ENCODE assay signal across 1 cellular context in genomic region chr20:47354710-47355488, GRCh38.
TF ChIP-seq lines count a peak whose summit lies in the region.

No MANE protein-coding gene starts in this region.

TF ChIP-seq in HepG2, 621 proteins besides CTCF, POLR2A, EP300 and RAD21 (continued from another document and continues in another):
- TF ChIP-seq IRF1 (CRISPR knock-in tag; IDR thresholded peaks at IDR 0.05; ENCODE audit: low read depth) (no peak), MBD4 (IDR thresholded peaks at IDR 0.05; ENCODE audit: borderline replicate concordance, low read length) (no peak), TGIF2 (CRISPR knock-in tag; IDR thresholded peaks at IDR 0.05) (no peak; the same call in 1 of the 2 replicates), PRDM10 (CRISPR knock-in tag; IDR thresholded peaks at IDR 0.05; ENCODE audit: low read depth) (no peak), FIP1L1 (IDR thresholded peaks at IDR 0.05; ENCODE audit: borderline replicate concordance, insufficient read depth, low read depth, low read length) (no peak), KDM5A (IDR thresholded peaks at IDR 0.05; ENCODE audit: borderline replicate concordance, low read length) (no peak), RBFOX2 (IDR thresholded peaks at IDR 0.05; ENCODE audit: low read depth, low read length) (peak; percentile 67), ZNF350 (CRISPR knock-in tag; IDR thresholded peaks at IDR 0.05; ENCODE audit: borderline replicate concordance, low read depth) (no peak), TAF15 (IDR thresholded peaks at IDR 0.05; ENCODE audit: low read depth, low read length, poor library complexity, severe bottlenecking) (no peak), ZKSCAN8 (CRISPR knock-in tag; IDR thresholded peaks at IDR 0.05; ENCODE audit: borderline replicate concordance) (peak; percentile 63; the same call in 1 of the 2 replicates), TCF12 (IDR thresholded peaks at IDR 0.05) (no peak), TCF12 (CRISPR knock-in tag; IDR thresholded peaks at IDR 0.05) (no peak), ZNF224 (CRISPR knock-in tag; IDR thresholded peaks at IDR 0.05) (no peak), ZNF878 (CRISPR knock-in tag; IDR thresholded peaks at IDR 0.05) (peak; percentile 73; the same call in 1 of the 2 replicates), ZNF160 (CRISPR knock-in tag; IDR thresholded peaks at IDR 0.05) (no peak), ZNF607 (CRISPR knock-in tag; IDR thresholded peaks at IDR 0.05; ENCODE audit: borderline replicate concordance) (no peak), GFI1 (CRISPR knock-in tag; IDR thresholded peaks at IDR 0.05; ENCODE audit: borderline replicate concordance) (peak; percentile 56; the same call in 1 of the 2 replicates), TOPORS (CRISPR knock-in tag; IDR thresholded peaks at IDR 0.05) (no peak), SMAD1 (CRISPR knock-in tag; IDR thresholded peaks at IDR 0.05; ENCODE audit: borderline replicate concordance, low read depth) (no peak), HOXA5 (CRISPR knock-in tag; IDR thresholded peaks at IDR 0.05) (peak; percentile 1; the same call in 1 of the 2 replicates), TRAFD1 (CRISPR knock-in tag; IDR thresholded peaks at IDR 0.05; ENCODE audit: borderline replicate concordance) (peak; percentile 61; the same call in 1 of the 2 replicates), RCOR2 (CRISPR knock-in tag; IDR thresholded peaks at IDR 0.05) (no peak), ZBTB7B (CRISPR knock-in tag; IDR thresholded peaks at IDR 0.05) (no peak), ZNF33B (CRISPR knock-in tag; IDR thresholded peaks at IDR 0.05) (no peak), ZNF747 (CRISPR knock-in tag; IDR thresholded peaks at IDR 0.05; ENCODE audit: borderline replicate concordance) (0 out of 2 replicates have a peak, but pooled peaks have one; percentile 82), SOX5 (CRISPR knock-in tag; IDR thresholded peaks at IDR 0.05; ENCODE audit: borderline replicate concordance) (peak; percentile 55), KAT7 (CRISPR knock-in tag; IDR thresholded peaks at IDR 0.05; ENCODE audit: borderline replicate concordance) (peak; percentile 26; the same call in 1 of the 2 replicates), ZNF260 (CRISPR knock-in tag; IDR thresholded peaks at IDR 0.05; ENCODE audit: borderline replicate concordance, low read depth) (no peak), ZNF644 (CRISPR knock-in tag; IDR thresholded peaks at IDR 0.05; ENCODE audit: low read depth) (no peak), TBX3 (IDR thresholded peaks at IDR 0.05; ENCODE audit: borderline replicate concordance) (no peak; the same call in 1 of the 2 replicates), ZNF574 (CRISPR knock-in tag; IDR thresholded peaks at IDR 0.05) (no peak), EHMT2 (IDR thresholded peaks at IDR 0.05; ENCODE audit: borderline replicate concordance, low read depth, low read length) (no peak), ZNF44 (CRISPR knock-in tag; IDR thresholded peaks at IDR 0.05) (no peak), RXRB (CRISPR knock-in tag; IDR thresholded peaks at IDR 0.05; ENCODE audit: borderline replicate concordance) (peak; percentile 33; the same call in 1 of the 2 replicates), MATR3 (CRISPR knock-in tag; IDR thresholded peaks at IDR 0.05) (no peak), PPARG (CRISPR knock-in tag; conservative IDR thresholded peaks at IDR 0.05) (peak; percentile 24; the same call in 1 of the 2 replicates), RBM22 (optimal IDR thresholded peaks at IDR 0.05; ENCODE audit: low read length) (no peak), RFXANK (CRISPR knock-in tag; IDR thresholded peaks at IDR 0.05) (no peak), SRSF4 (IDR thresholded peaks at IDR 0.05; ENCODE audit: low read depth, low read length, poor library complexity, severe bottlenecking) (no peak), KLF13 (CRISPR knock-in tag; IDR thresholded peaks at IDR 0.05) (no peak), ZFX (CRISPR knock-in tag; IDR thresholded peaks at IDR 0.05; ENCODE audit: low read depth) (peak; percentile 46; the same call in 1 of the 2 replicates), ZNF24 (IDR thresholded peaks at IDR 0.05) (no peak), YEATS2 (CRISPR knock-in tag; IDR thresholded peaks at IDR 0.05; ENCODE audit: borderline replicate concordance) (peak; percentile 57; the same call in 1 of the 2 replicates), DPF2 (CRISPR knock-in tag; IDR thresholded peaks at IDR 0.05; ENCODE audit: borderline replicate concordance, low read depth) (peak; percentile 47; the same call in 1 of the 2 replicates), NCOA5 (CRISPR knock-in tag; IDR thresholded peaks at IDR 0.05) (no peak)
- TF ChIP-seq, protein P1, sequence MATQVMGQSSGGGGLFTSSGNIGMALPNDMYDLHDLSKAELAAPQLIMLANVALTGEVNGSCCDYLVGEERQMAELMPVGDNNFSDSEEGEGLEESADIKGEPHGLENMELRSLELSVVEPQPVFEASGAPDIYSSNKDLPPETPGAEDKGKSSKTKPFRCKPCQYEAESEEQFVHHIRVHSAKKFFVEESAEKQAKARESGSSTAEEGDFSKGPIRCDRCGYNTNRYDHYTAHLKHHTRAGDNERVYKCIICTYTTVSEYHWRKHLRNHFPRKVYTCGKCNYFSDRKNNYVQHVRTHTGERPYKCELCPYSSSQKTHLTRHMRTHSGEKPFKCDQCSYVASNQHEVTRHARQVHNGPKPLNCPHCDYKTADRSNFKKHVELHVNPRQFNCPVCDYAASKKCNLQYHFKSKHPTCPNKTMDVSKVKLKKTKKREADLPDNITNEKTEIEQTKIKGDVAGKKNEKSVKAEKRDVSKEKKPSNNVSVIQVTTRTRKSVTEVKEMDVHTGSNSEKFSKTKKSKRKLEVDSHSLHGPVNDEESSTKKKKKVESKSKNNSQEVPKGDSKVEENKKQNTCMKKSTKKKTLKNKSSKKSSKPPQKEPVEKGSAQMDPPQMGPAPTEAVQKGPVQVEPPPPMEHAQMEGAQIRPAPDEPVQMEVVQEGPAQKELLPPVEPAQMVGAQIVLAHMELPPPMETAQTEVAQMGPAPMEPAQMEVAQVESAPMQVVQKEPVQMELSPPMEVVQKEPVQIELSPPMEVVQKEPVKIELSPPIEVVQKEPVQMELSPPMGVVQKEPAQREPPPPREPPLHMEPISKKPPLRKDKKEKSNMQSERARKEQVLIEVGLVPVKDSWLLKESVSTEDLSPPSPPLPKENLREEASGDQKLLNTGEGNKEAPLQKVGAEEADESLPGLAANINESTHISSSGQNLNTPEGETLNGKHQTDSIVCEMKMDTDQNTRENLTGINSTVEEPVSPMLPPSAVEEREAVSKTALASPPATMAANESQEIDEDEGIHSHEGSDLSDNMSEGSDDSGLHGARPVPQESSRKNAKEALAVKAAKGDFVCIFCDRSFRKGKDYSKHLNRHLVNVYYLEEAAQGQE (IDR thresholded peaks at IDR 0.05; ENCODE audit: borderline replicate concordance in 1 of 2, low read depth in 1 of 2, low read length in 2 of 2) = no peak
- TF ChIP-seq, protein P2, sequence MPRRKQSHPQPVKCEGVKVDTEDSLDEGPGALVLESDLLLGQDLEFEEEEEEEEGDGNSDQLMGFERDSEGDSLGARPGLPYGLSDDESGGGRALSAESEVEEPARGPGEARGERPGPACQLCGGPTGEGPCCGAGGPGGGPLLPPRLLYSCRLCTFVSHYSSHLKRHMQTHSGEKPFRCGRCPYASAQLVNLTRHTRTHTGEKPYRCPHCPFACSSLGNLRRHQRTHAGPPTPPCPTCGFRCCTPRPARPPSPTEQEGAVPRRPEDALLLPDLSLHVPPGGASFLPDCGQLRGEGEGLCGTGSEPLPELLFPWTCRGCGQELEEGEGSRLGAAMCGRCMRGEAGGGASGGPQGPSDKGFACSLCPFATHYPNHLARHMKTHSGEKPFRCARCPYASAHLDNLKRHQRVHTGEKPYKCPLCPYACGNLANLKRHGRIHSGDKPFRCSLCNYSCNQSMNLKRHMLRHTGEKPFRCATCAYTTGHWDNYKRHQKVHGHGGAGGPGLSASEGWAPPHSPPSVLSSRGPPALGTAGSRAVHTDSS (CRISPR knock-in tag; conservative IDR thresholded peaks at IDR 0.05) = no peak
- TF ChIP-seq, protein P3, sequence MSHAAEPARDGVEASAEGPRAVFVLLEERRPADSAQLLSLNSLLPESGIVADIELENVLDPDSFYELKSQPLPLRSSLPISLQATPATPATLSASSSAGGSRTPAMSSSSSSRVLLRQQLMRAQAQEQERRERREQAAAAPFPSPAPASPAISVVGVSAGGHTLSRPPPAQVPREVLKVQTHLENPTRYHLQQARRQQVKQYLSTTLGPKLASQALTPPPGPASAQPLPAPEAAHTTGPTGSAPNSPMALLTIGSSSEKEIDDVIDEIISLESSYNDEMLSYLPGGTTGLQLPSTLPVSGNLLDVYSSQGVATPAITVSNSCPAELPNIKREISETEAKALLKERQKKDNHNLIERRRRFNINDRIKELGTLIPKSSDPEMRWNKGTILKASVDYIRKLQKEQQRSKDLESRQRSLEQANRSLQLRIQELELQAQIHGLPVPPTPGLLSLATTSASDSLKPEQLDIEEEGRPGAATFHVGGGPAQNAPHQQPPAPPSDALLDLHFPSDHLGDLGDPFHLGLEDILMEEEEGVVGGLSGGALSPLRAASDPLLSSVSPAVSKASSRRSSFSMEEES (CRISPR knock-in tag; IDR thresholded peaks at IDR 0.05) = peak; percentile 61; the same call in 1 of the 2 replicates
- TF ChIP-seq, protein P4, sequence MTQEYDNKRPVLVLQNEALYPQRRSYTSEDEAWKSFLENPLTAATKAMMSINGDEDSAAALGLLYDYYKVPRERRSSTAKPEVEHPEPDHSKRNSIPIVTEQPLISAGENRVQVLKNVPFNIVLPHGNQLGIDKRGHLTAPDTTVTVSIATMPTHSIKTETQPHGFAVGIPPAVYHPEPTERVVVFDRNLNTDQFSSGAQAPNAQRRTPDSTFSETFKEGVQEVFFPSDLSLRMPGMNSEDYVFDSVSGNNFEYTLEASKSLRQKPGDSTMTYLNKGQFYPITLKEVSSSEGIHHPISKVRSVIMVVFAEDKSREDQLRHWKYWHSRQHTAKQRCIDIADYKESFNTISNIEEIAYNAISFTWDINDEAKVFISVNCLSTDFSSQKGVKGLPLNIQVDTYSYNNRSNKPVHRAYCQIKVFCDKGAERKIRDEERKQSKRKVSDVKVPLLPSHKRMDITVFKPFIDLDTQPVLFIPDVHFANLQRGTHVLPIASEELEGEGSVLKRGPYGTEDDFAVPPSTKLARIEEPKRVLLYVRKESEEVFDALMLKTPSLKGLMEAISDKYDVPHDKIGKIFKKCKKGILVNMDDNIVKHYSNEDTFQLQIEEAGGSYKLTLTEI (CRISPR knock-in tag; conservative IDR thresholded peaks at IDR 0.05) = no peak
